37 cellular contexts compared by ENCODE assay signal in genomic region chr17:62180772-62181171, GRCh38.
"Had no signal": no experiment of that assay in that cellular context is flagged by ENCODE, and none has a peak within 500 bp of the region (broad histone marks: within the 10 kb centered on the region; RNA-seq: fewer than 3 reads in every experiment).

No MANE protein-coding gene starts in this region.

- H3K4me1 ChIP-seq: adrenal gland, body of pancreas, esophagus muscularis mucosa, gastrocnemius medialis, heart left ventricle had no signal

- H3K9me3 Mint-ChIP-seq: activated naive CD4-positive, alpha-beta T cell treated with anti-CD3 and anti-CD28 coated beads, Interleukin-2, amount 50 U/mL, for 24 hours; activated T-helper 2 cell treated with anti-CD3 and anti-CD28 coated beads, Interferon-gamma antibody, Interleukin-2, Interleukin-4, amounts not matched to agents 10 μg/mL and 5 μg/mL and 100 μg/mL, durations not matched to agents 14 hours and 24 hours and 36 hours; effector memory CD8-positive, alpha-beta T cell had no signal

- H3K27me3 Mint-ChIP-seq: activated B cell treated with CpG ODN at 0.5 μM for 24 hours; activated CD8-positive, alpha-beta T cell treated with anti-CD3 and anti-CD28 coated beads for 36 hours; activated naive CD4-positive, alpha-beta T cell treated with anti-CD3 and anti-CD28 coated beads, Interleukin-2, amount 50 U/mL, for 24 hours; activated naive CD8-positive, alpha-beta T cell treated with anti-CD3 and anti-CD28 coated beads for 36 hours; activated naive CD8-positive, alpha-beta T cell treated with anti-CD3 and anti-CD28 coated beads, Interleukin-2, amount 50 U/mL, for 24 hours; effector memory CD8-positive, alpha-beta T cell; T-helper 17 cell had no signal

- H3K27ac Mint-ChIP-seq: activated B cell treated with CpG ODN at 0.5 μM for 24 hours; activated CD8-positive, alpha-beta T cell treated with anti-CD3 and anti-CD28 coated beads for 36 hours; activated naive CD4-positive, alpha-beta T cell treated with anti-CD3 and anti-CD28 coated beads for 36 hours; activated naive CD4-positive, alpha-beta T cell treated with anti-CD3 and anti-CD28 coated beads, Interleukin-2, amount 50 U/mL, for 24 hours; activated naive CD8-positive, alpha-beta T cell treated with anti-CD3 and anti-CD28 coated beads for 36 hours; activated naive CD8-positive, alpha-beta T cell treated with anti-CD3 and anti-CD28 coated beads, Interleukin-2, amount 50 U/mL, for 24 hours; activated T-helper 1 cell treated with anti-CD3 and anti-CD28 coated beads, Interleukin-12 subunit alpha, Interleukin-12 subunit beta, Interleukin-2, Interleukin-4 antibody, amounts not matched to agents 30 ng/mL and 10 ng/mL and 1 ng/mL, durations not matched to agents 14 hours and 24 hours and 36 hours; activated T-helper 2 cell treated with anti-CD3 and anti-CD28 coated beads, Interferon-gamma antibody, Interleukin-2, Interleukin-4, amounts not matched to agents 10 μg/mL and 5 μg/mL and 100 μg/mL, durations not matched to agents 14 hours and 24 hours and 36 hours; effector memory CD8-positive, alpha-beta T cell; T-helper 17 cell; T-helper 2 cell treated with Interferon-gamma antibody and Interleukin-4, amounts not matched to agents 5 μg/mL and 100 μg/mL, for 36 hours had no signal

- H3K4me3 Mint-ChIP-seq: activated B cell treated with CpG ODN at 0.5 μM for 24 hours; activated CD8-positive, alpha-beta T cell treated with anti-CD3 and anti-CD28 coated beads for 36 hours; activated naive CD4-positive, alpha-beta T cell treated with anti-CD3 and anti-CD28 coated beads for 36 hours; activated naive CD4-positive, alpha-beta T cell treated with anti-CD3 and anti-CD28 coated beads, Interleukin-2, amount 50 U/mL, for 24 hours; activated naive CD8-positive, alpha-beta T cell treated with anti-CD3 and anti-CD28 coated beads for 36 hours; activated naive CD8-positive, alpha-beta T cell treated with anti-CD3 and anti-CD28 coated beads, Interleukin-2, amount 50 U/mL, for 24 hours; activated T-helper 1 cell treated with anti-CD3 and anti-CD28 coated beads, Interleukin-12 subunit alpha, Interleukin-12 subunit beta, Interleukin-2, Interleukin-4 antibody, amounts not matched to agents 30 ng/mL and 10 ng/mL and 1 ng/mL, durations not matched to agents 14 hours and 24 hours and 36 hours; effector memory CD8-positive, alpha-beta T cell; T-helper 17 cell; T-helper 2 cell treated with Interferon-gamma antibody and Interleukin-4, amounts not matched to agents 5 μg/mL and 100 μg/mL, for 36 hours had no signal

- H3K27ac ChIP-seq: adrenal gland, body of pancreas, esophagus muscularis mucosa, foreskin keratinocyte, gastrocnemius medialis, heart left ventricle, WERI-Rb-1 had no signal

- H3K9me3 ChIP-seq: adrenal gland had no signal

- DNase-seq: activated B cell treated with CpG ODN at 0.5 μM for 24 hours; activated CD4-positive, alpha-beta T cell treated with anti-CD3 and anti-CD28 coated beads for 48 hours; activated CD4-positive, alpha-beta T cell treated with anti-CD3 and anti-CD28 coated beads, Interleukin-2, amount 50 U/mL, for 1 hour; activated CD4-positive, alpha-beta T cell treated with anti-CD3 and anti-CD28 coated beads, Interleukin-2, amount 50 U/mL, for 48 hours; activated CD8-positive, alpha-beta memory T cell treated with anti-CD3 and anti-CD28 coated beads for 24 hours; activated CD8-positive, alpha-beta memory T cell treated with anti-CD3 and anti-CD28 coated beads, Interleukin-2, amount 50 U/mL, for 4 hours; activated CD8-positive, alpha-beta T cell treated with anti-CD3 and anti-CD28 coated beads for 36 hours; activated effector memory CD4-positive, alpha-beta T cell treated with anti-CD3 and anti-CD28 coated beads, Interleukin-2, amount 50 U/mL, for 16 hours; activated naive CD4-positive, alpha-beta T cell treated with anti-CD3 and anti-CD28 coated beads for 36 hours; activated naive CD8-positive, alpha-beta T cell treated with anti-CD3 and anti-CD28 coated beads for 36 hours; activated naive CD8-positive, alpha-beta T cell treated with anti-CD3 and anti-CD28 coated beads, Interleukin-2, amount 50 U/mL, for 24 hours; activated T-cell treated with anti-CD3 and anti-CD28 coated beads, Interleukin-2, amount 50 U/mL, for 1 hour; activated T-cell treated with anti-CD3 and anti-CD28 coated beads, Interleukin-2, amount 50 U/mL, for 48 hours; adrenal gland; amygdala; aorta; body of pancreas; caudate nucleus; cortex of kidney; dermis blood vessel endothelial cell; effector CD4-positive, alpha-beta T cell; effector memory CD8-positive, alpha-beta T cell; erythroblast; foreskin keratinocyte; gastrocnemius medialis; glutamatergic neuron; heart left ventricle; T-helper 17 cell; T1000; WERI-Rb-1 had no signal

- H3K4me1 Mint-ChIP-seq: activated B cell treated with CpG ODN at 0.5 μM for 24 hours; activated naive CD4-positive, alpha-beta T cell treated with anti-CD3 and anti-CD28 coated beads, Interleukin-2, amount 50 U/mL, for 24 hours; activated naive CD8-positive, alpha-beta T cell treated with anti-CD3 and anti-CD28 coated beads for 36 hours; activated naive CD8-positive, alpha-beta T cell treated with anti-CD3 and anti-CD28 coated beads, Interleukin-2, amount 50 U/mL, for 24 hours; T-helper 17 cell had no signal

- H3K27me3 ChIP-seq: adrenal gland, body of pancreas, esophagus muscularis mucosa, foreskin keratinocyte, gastrocnemius medialis, heart left ventricle had no signal

- H3K4me3 ChIP-seq: adrenal gland, body of pancreas, esophagus muscularis mucosa, gastrocnemius medialis, heart left ventricle had no signal

- FAIRE-seq: colon had no signal

- H3K36me3 Mint-ChIP-seq: activated naive CD4-positive, alpha-beta T cell treated with anti-CD3 and anti-CD28 coated beads, Interleukin-2, amount 50 U/mL, for 24 hours; activated naive CD8-positive, alpha-beta T cell treated with anti-CD3 and anti-CD28 coated beads for 36 hours had no signal

- H3K36me3 ChIP-seq: adrenal gland, esophagus muscularis mucosa, gastrocnemius medialis, heart left ventricle, WERI-Rb-1 had no signal

- ATAC-seq: activated CD4-positive, CD25-positive, alpha-beta regulatory T cell treated with anti-CD3 and anti-CD28 coated beads, Interleukin-2, amount 50 U/mL, for 24 hours; activated CD8-positive, alpha-beta T cell treated with anti-CD3 and anti-CD28 coated beads for 36 hours; activated naive CD8-positive, alpha-beta T cell treated with anti-CD3 and anti-CD28 coated beads, Interleukin-2, amount 50 U/mL, for 24 hours; body of pancreas; effector memory CD8-positive, alpha-beta T cell; foreskin keratinocyte; gastrocnemius medialis; heart left ventricle; T-helper 17 cell had no signal
